21 cellular contexts compared by ENCODE assay signal in the genomic region with DNA sequence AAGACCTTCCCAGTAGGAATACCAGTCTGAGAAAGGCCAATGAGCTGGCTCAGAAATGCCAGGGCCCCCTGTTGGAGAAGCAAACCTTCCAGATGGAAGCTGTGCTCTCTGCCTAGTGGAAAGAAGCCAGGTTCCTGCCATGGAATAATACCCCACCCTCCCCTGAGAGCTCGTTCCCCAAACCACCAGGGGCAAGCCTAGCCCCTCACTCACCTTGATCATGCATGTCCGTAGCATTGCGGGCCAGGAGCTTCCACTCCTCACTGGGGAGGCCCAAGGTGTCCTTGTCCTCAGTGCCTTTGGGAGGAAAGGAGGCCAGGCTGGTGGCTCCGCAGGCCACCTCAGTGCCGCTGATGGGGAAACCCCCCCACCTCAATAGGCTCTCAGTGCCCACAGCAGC. TPM values are rescaled to one million over a fixed set of nuclear protein-coding genes. Genes with fewer than 3 reads are reported as not detected.
A peak's percentile ranks its signal among the peaks of the same experiment; 100 is the strongest.
DNase-seq lines count a peak whose midpoint lies in the region; ATAC-seq and TF ChIP-seq lines count a peak whose summit lies in the region.
"Had no signal": no experiment of that assay in that cellular context is flagged by ENCODE, and none has a peak within 500 bp of the region (broad histone marks: within the 10 kb centered on the region; RNA-seq: fewer than 3 reads in every experiment).

No MANE protein-coding gene starts in this region.

- no peak for TF ChIP-seq EP300 in sigmoid colon (IDR thresholded peaks at IDR 0.05)

- H3K27ac ChIP-seq in GM23338 (ENCODE audit: low read depth) (no peak overlapping the region), endodermal cell (ENCODE audit: low read depth, low read length) (no peak overlapping the region), sigmoid colon (no peak overlapping the region)
- H3K27ac ChIP-seq: A549; BLaER1 treated with 17β-estradiol and CSF1 and Interleukin-3, amounts not matched to agents 10 nM and 100 nM had no signal

- no peak overlapping the region for H3K4me2 ChIP-seq in GM23338
- H3K4me2 ChIP-seq: A549; BLaER1 treated with 17β-estradiol and CSF1 and Interleukin-3, amounts not matched to agents 10 nM and 100 nM had no signal

- intact Hi-C loops in sigmoid colon (cut with DNase I) = no loop called here

- H3K4me3 Mint-ChIP-seq in GM23338 (no peak overlapping the region), WTC11 (no peak overlapping the region), endodermal cell (no peak overlapping the region)
- H3K4me3 Mint-ChIP-seq: CD14-positive monocyte; CD4-positive, alpha-beta T cell; CD8-positive, alpha-beta memory T cell had no signal

- no peaks in the 10 kb centered on the region for H3K9me2 ChIP-seq in GM23338 (ENCODE audit: insufficient read depth)

- H2AFZ ChIP-seq in GM23338 = no peak overlapping the region

- H3K79me2 ChIP-seq in GM23338 (replicated peaks; ENCODE audit: insufficient read depth) = no peaks in the 10 kb centered on the region

- no peaks in the 10 kb centered on the region for H3K27me3 ChIP-seq in GM23338 (ENCODE audit: insufficient read depth)
- H3K27me3 ChIP-seq in endodermal cell (ENCODE audit: control insufficient read depth, insufficient read depth, low read length, poor library complexity, severe bottlenecking) = no peaks in the 10 kb centered on the region
- H3K27me3 ChIP-seq in sigmoid colon = no peaks in the 10 kb centered on the region
- H3K27me3 ChIP-seq: BE2C; BLaER1 treated with 17β-estradiol and CSF1 and Interleukin-3, amounts not matched to agents 10 nM and 100 nM had no signal

- H3K9ac ChIP-seq in endodermal cell (ENCODE audit: extremely low read depth, low read length, poor library complexity, severe bottlenecking) = no peak overlapping the region
- H3K9ac ChIP-seq: BLaER1 treated with 17β-estradiol and CSF1 and Interleukin-3, amounts not matched to agents 10 nM and 100 nM had no signal

- H3K4me1 ChIP-seq in GM23338 (ENCODE audit: insufficient read depth) (0 out of 2 replicates have a peak, but pooled peaks cover under 1% of the 10 kb centered on the region), endodermal cell (ENCODE audit: control insufficient read depth, insufficient read depth, low read length) (no peaks in the 10 kb centered on the region), sigmoid colon (no peaks in the 10 kb centered on the region)
- H3K4me1 ChIP-seq: A549, BE2C had no signal

- POLR2A ChIA-PET in WTC11 (lab: Charles Lee) = interaction anchor here (0.5 kb wide), 1 partner anchor 174 kb away, joined by 3 read pairs; no protein-coding TSS in a partner anchor

- ATAC-seq in GM23338 (peak; percentile 24; the same call in 2 of the 3 replicates), WTC11 (peak; percentile 36; the same call in 1 of the 2 replicates), GM21360 (IDR thresholded peaks at IDR 0.05; ENCODE audit: unreplicated experiment) (no peak)

- no peaks in the 10 kb centered on the region for H3K36me3 Mint-ChIP-seq in GM23338 (ENCODE audit: low read depth)
- no peaks in the 10 kb centered on the region for H3K36me3 Mint-ChIP-seq in WTC11
- no peaks in the 10 kb centered on the region for H3K36me3 Mint-ChIP-seq in endodermal cell (ENCODE audit: low read depth)
- H3K36me3 Mint-ChIP-seq: CD14-positive monocyte; CD8-positive, alpha-beta memory T cell had no signal

- H3K36me3 ChIP-seq in GM23338 (ENCODE audit: insufficient read depth) (no peaks in the 10 kb centered on the region), endodermal cell (ENCODE audit: control insufficient read depth, insufficient read depth, low read length) (no peaks in the 10 kb centered on the region), sigmoid colon (no peaks in the 10 kb centered on the region)
- H3K36me3 ChIP-seq: BE2C; BLaER1 treated with 17β-estradiol and CSF1 and Interleukin-3, amounts not matched to agents 10 nM and 100 nM had no signal

- CTCF ChIA-PET in WTC11 (lab: Charles Lee) = interaction anchor here (0.6 to 2.0 kb wide), 3 partner anchors 19 to 1456 kb away, joined by 3 to 13 read pairs (median 5); partner anchors contain the start of gene ISM2

- H3K27me3 Mint-ChIP-seq in GM23338 (ENCODE audit: insufficient read depth, low read depth, poor library complexity) (peaks cover 2% of the 10 kb centered on the region), WTC11 (ENCODE audit: low read depth) (no peaks in the 10 kb centered on the region), endodermal cell (ENCODE audit: insufficient read depth) (no peaks in the 10 kb centered on the region)
- H3K27me3 Mint-ChIP-seq: CD4-positive, alpha-beta T cell had no signal

- no peak overlapping the region for H3K27ac Mint-ChIP-seq in GM23338
- H3K27ac Mint-ChIP-seq in WTC11 = no peak overlapping the region
- no peak overlapping the region for H3K27ac Mint-ChIP-seq in endodermal cell
- H3K27ac Mint-ChIP-seq: CD4-positive, alpha-beta T cell had no signal

- H3K4me3 ChIP-seq in GM23338 = no peak overlapping the region
- H3K4me3 ChIP-seq in endodermal cell (ENCODE audit: low read length) = no peak overlapping the region
- H3K4me3 ChIP-seq in sigmoid colon = no peak overlapping the region
- H3K4me3 ChIP-seq: A549; BLaER1 treated with 17β-estradiol and CSF1 and Interleukin-3, amounts not matched to agents 10 nM and 100 nM had no signal

- no peaks in the 10 kb centered on the region for H3K9me3 ChIP-seq in endodermal cell (ENCODE audit: control insufficient read depth, low read length)
- no peaks in the 10 kb centered on the region for H3K9me3 ChIP-seq in sigmoid colon
- H3K9me3 ChIP-seq: A549; BE2C; BLaER1 treated with 17β-estradiol and CSF1 and Interleukin-3, amounts not matched to agents 10 nM and 100 nM had no signal

- H3K9me3 Mint-ChIP-seq in GM23338 (no peaks in the 10 kb centered on the region), WTC11 (no peaks in the 10 kb centered on the region), endodermal cell (no peaks in the 10 kb centered on the region)
- H3K9me3 Mint-ChIP-seq: CD4-positive, alpha-beta T cell; CD8-positive, alpha-beta memory T cell had no signal

- H3F3A ChIP-seq in GM23338 (replicated peaks; ENCODE audit: low read depth) = no peaks in the 10 kb centered on the region

- DNase-seq in GM23338 (ENCODE audit: low spot score) (no peak), WTC11 (ENCODE audit: low spot score) (no peak), endodermal cell (no peak), sigmoid colon (peak; percentile 45), NCI-H1930 (lab: John Stamatoyannopoulos, UW) (no peak), iPS-NIHi7 (ENCODE audit: extremely low spot score) (no peak)
- DNase-seq: 8988T; ACHN; AML-193; BE2C; CD4-positive, alpha-beta T cell; CD8-positive, alpha-beta memory T cell; DMS153; DND-41; GOT3; H7; HCEC 1CT had no signal

- no peaks in the 10 kb centered on the region for H4K20me1 ChIP-seq in GM23338 (replicated peaks; ENCODE audit: insufficient read depth)

- WGBS in endodermal cell (ENCODE audit: insufficient coverage in 1 of 2, insufficient read length in 1 of 2), 2 experiments = 89 to 93% methylated on average over 3 to 5 of the region's 5 CpGs
- WGBS in sigmoid colon, 2 donors = 92 to 94% methylated on average over 5 of the region's 5 CpGs

- TF ChIP-seq CTCF in GM23338 (conservative IDR thresholded peaks at IDR 0.05; ENCODE audit: low read depth in 2 of 2) (no peak), WTC11 (IDR thresholded peaks at IDR 0.05) (no peak), endodermal cell (conservative IDR thresholded peaks at IDR 0.05) (peak; percentile 21), sigmoid colon (IDR thresholded peaks at IDR 0.05) (no peak)

- no peak for TF ChIP-seq POLR2A in sigmoid colon (IDR thresholded peaks at IDR 0.05)

- H3K4me1 Mint-ChIP-seq in GM23338 (peaks cover 14% of the 10 kb centered on the region), WTC11 (peaks cover 8% of the 10 kb centered on the region; the same call in 1 of the 2 replicates), endodermal cell (no peaks in the 10 kb centered on the region)
- H3K4me1 Mint-ChIP-seq: CD8-positive, alpha-beta memory T cell had no signal

TF ChIP-seq in GM23338, 12 proteins besides CTCF, POLR2A, EP300 and RAD21 (continues in another document):
- TF ChIP-seq NANOG (IDR thresholded peaks at IDR 0.05; ENCODE audit: borderline replicate concordance) (no peak), EZH2phosphoT487 (IDR thresholded peaks at IDR 0.05; ENCODE audit: unreplicated experiment) (no peak)

RNA-seq across cellular contexts. Expression of gene AHSA1, which starts 20.1 kb away (rescaled TPM):
- total RNA-seq in GM23338 (2014; rRNA removed; shearing (Covaris generic)) = 175 and 177 TPM in 2 replicates
- polyA plus RNA-seq in GM23338 (2016; fragmentation: Nextera tagmentation; extraction: Ambion mirVana) = 213 TPM in 2 replicates
- 137 to 186 TPM (median 160 TPM) in 3 replicates for total RNA-seq in WTC11 (2021)
- total RNA-seq in endodermal cell = 100 to 1,000 TPM; 151 to 178 TPM
- 97.6 TPM for polyA plus RNA-seq in endodermal cell (2013, experiment 1 of 2)
- polyA plus RNA-seq in endodermal cell (2013, experiment 2 of 2) = 99.0 TPM
- total RNA-seq in sigmoid colon = 100 to 1,000 TPM in 3 of 4 donors, 10 to 100 TPM in 1; 98.5 to 120 (median 104) TPM
- polyA plus RNA-seq in sigmoid colon = 100 to 1,000 TPM in 2 of 3 donors, 10 to 100 TPM in 1; 82.3 to 114 (median 100) TPM

RNA-seq across cellular contexts. Expression of gene ISM2, which starts 20.6 kb away (rescaled TPM):
- total RNA-seq in GM23338 (2014; rRNA removed; shearing (Covaris generic)) = 0.69 and 2.7 TPM in 2 replicates
- polyA plus RNA-seq in GM23338 (2016; fragmentation: Nextera tagmentation; extraction: Ambion mirVana) = 0.45 and 1.3 TPM in 2 replicates
- 0.80 to 1.4 TPM (median 1.3 TPM) in 3 replicates for total RNA-seq in WTC11 (2021)
- 1 to 10 TPM; 1.3 to 1.6 TPM for total RNA-seq in endodermal cell
- 0.28 TPM for polyA plus RNA-seq in endodermal cell (2013, experiment 1 of 2)
- 0.12 TPM for polyA plus RNA-seq in endodermal cell (2013, experiment 2 of 2)
- 1 to 10 TPM in 1 of 4 donors, under 1 TPM in 2, not detected in 1; 0.33 to 1.1 (median 0.36) TPM for total RNA-seq in sigmoid colon
- under 1 TPM in 1 of 3 donors, not detected in 2; 0.45 TPM for polyA plus RNA-seq in sigmoid colon
- total RNA-seq: CD4-positive, alpha-beta T cell; CD8-positive, alpha-beta memory T cell had no signal
- polyA plus RNA-seq: CD14-positive monocyte; CD8-positive, alpha-beta memory T cell had no signal

RNA-seq across cellular contexts. Expression of gene VIPAS39, which starts 20.6 kb away (rescaled TPM):
- 21.8 and 27.1 TPM in 2 replicates for total RNA-seq in GM23338 (2014; rRNA removed; shearing (Covaris generic))
- 7.8 and 9.4 TPM in 2 replicates for polyA plus RNA-seq in GM23338 (2016; fragmentation: Nextera tagmentation; extraction: Ambion mirVana)
- total RNA-seq in WTC11 (2021) = 17.0 to 18.5 TPM (median 17.9 TPM) in 3 replicates
- total RNA-seq in endodermal cell = 10 to 100 TPM; 26.7 to 29.8 TPM
- polyA plus RNA-seq in endodermal cell (2013, experiment 1 of 2) = 30.4 TPM
- polyA plus RNA-seq in endodermal cell (2013, experiment 2 of 2) = 31.0 TPM
- total RNA-seq in sigmoid colon = 10 to 100 TPM; 18.0 to 24.3 (median 22.8) TPM
- 10 to 100 TPM; 12.0 to 14.6 (median 12.9) TPM for polyA plus RNA-seq in sigmoid colon

RNA-seq across cellular contexts. Expression of gene NOXRED1, which starts 54.7 kb away (rescaled TPM):
- total RNA-seq in GM23338 (2014; rRNA removed; shearing (Covaris generic)) = not detected in 2 replicates
- polyA plus RNA-seq in GM23338 (2016; fragmentation: Nextera tagmentation; extraction: Ambion mirVana) (0.24 TPM in 1 of 2 replicates, not detected in the other), sigmoid colon (under 1 TPM in 1 of 3 donors, not detected in 2; 0.19 TPM)
- total RNA-seq in WTC11 (2021) (0.11 to 0.44 TPM (median 0.20 TPM) in 3 replicates), endodermal cell (under 1 TPM; 0.49 to 0.92 TPM), sigmoid colon (1 to 10 TPM in 1 of 4 donors, under 1 TPM in 1, not detected in 2; 0.82 to 4.7 TPM)
- 0.32 TPM for polyA plus RNA-seq in endodermal cell (2013, experiment 1 of 2)
- polyA plus RNA-seq in endodermal cell (2013, experiment 2 of 2) = 0.29 TPM
- polyA plus RNA-seq: CD14-positive monocyte; CD8-positive, alpha-beta memory T cell had no signal
